8 cellular contexts compared by ENCODE assay signal in the genomic region with DNA sequence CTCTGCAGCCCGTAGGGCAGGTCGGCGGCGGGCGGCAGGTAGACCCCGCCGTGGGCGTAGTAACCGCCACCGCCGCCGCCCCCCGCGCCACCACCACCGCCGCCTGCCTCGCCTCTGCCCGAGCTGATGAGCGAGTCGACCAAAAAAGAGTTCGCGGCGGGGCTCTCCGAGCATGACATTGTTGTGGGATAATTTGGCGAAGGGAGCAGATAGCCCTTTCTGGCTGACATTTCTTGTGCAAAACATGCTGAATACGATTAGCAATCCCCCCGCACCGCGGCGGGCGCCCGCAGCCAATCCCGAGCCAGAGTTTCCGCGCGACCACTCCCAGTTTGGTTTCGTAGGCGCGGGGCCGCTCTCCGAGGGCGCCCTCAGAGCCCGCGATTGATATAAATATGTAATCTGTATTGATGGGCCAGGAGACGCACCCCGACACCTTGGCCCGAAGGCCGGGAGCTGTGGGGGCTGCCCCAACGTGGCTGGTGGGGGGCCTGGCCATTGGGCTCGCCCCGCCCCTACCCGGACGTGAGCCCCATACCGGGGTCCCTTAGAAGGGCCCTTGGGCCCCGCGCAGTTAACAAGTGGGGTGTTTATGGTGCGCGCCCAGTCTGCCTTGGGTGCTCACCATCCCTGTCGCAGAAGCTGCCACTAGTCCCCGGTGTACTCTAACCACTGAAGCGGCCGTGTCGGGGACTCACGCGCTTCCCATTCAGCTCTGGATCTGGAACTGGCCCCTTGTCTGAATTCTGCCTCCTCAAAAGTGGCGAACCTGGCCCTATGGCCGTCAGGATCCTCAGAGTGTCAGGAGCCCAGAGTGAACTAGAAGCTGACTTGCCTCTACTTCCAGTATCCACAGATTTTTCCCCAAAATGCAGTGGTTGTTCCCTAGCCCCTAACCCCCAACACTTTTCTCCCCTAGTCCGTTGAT. TPM values are rescaled to one million over a fixed set of nuclear protein-coding genes. Genes with fewer than 3 reads are reported as not detected.
DNase-seq lines count a peak whose midpoint lies in the region; ATAC-seq and TF ChIP-seq lines count a peak whose summit lies in the region.

A gene (minus strand): TSS at position 244 of the 928 bp plus-strand sequence. CDS start 14 bp downstream, at position 230.

- peak within 1 kb of the TSS; percentile 70 for H3K4me2 ChIP-seq in KMS-11

- no peaks in the 10 kb centered on the region for H3K9me3 Mint-ChIP-seq in CD4-positive, alpha-beta T cell
- no peaks in the 10 kb centered on the region for H3K9me3 Mint-ChIP-seq in activated naive CD8-positive, alpha-beta T cell treated with anti-CD3 and anti-CD28 coated beads, Interleukin-2, amount 10 ng/mL, durations not matched to agents 7 days and 5 days

- H3K27me3 Mint-ChIP-seq in CD4-positive, alpha-beta T cell = peaks cover 87% of the 10 kb centered on the region
- H3K27me3 Mint-ChIP-seq in activated naive CD8-positive, alpha-beta T cell treated with anti-CD3 and anti-CD28 coated beads, Interleukin-2, amount 10 ng/mL, durations not matched to agents 7 days and 5 days = peaks cover 67% of the 10 kb centered on the region

- peak within 1 kb of the TSS; percentile 88 for H3K9ac ChIP-seq in KMS-11

- CTCF ChIA-PET in CD4-positive, alpha-beta T cell (lab: Charles Lee) = interaction anchor here (0.9 to 2.9 kb wide), 3 partner anchors 13 to 24 kb away, joined by 3 to 10 read pairs (median 10); no protein-coding TSS in a partner anchor

- 5 to 8% methylated on average over 46 to 48 of the region's 68 CpGs for WGBS in mesodermal cell (ENCODE audit: insufficient coverage in 2 of 2), 2 experiments

- H2AFZ ChIP-seq in KMS-11 (ENCODE audit: low read depth) = peak within 1 kb of the TSS; percentile 81

- ATAC-seq in CD4-positive, alpha-beta T cell (ENCODE audit: poor library complexity) = no peak
- no peak for ATAC-seq in activated naive CD8-positive, alpha-beta T cell treated with anti-CD3 and anti-CD28 coated beads, Interleukin-2, amount 10 ng/mL, durations not matched to agents 7 days and 5 days (ENCODE audit: low read depth)
- ATAC-seq in HG03521 (IDR thresholded peaks at IDR 0.05; ENCODE audit: unreplicated experiment) (no peak), GM18873 (IDR thresholded peaks at IDR 0.05; ENCODE audit: low FRiP score, unreplicated experiment) (no peak)

- peaks cover 28% of the 10 kb centered on the region for H3K4me1 Mint-ChIP-seq in CD4-positive, alpha-beta T cell (ENCODE audit: low read depth)
- H3K4me1 Mint-ChIP-seq in activated naive CD8-positive, alpha-beta T cell treated with anti-CD3 and anti-CD28 coated beads, Interleukin-2, amount 10 ng/mL, durations not matched to agents 7 days and 5 days = peaks cover 9% of the 10 kb centered on the region

- H3K9me3 ChIP-seq in CD4-positive, alpha-beta T cell (ENCODE audit: control insufficient read depth, low read length) = peaks cover 5% of the 10 kb centered on the region
- H3K9me3 ChIP-seq in mesodermal cell (ENCODE audit: control insufficient read depth, low read length) (no peaks in the 10 kb centered on the region), uterus (no peaks in the 10 kb centered on the region)

- DNase-seq in CD4-positive, alpha-beta T cell = peak in 3 of 10 experiments; percentile 0 to 32 (median 2)
- peak; percentile 30 for DNase-seq in activated naive CD8-positive, alpha-beta T cell treated with anti-CD3 and anti-CD28 coated beads, Interleukin-2, amount 10 ng/mL, durations not matched to agents 7 days and 5 days
- DNase-seq in uterus = peak; percentile 87 to 88
- no peak for DNase-seq in KBM-7

- peak; percentile 54 to 68 for TF ChIP-seq POLR2A in uterus (IDR thresholded peaks at IDR 0.05)

- intact Hi-C loops in CD4-positive, alpha-beta T cell (cut with DNase I, micrococcal nuclease) = loop anchor here in 1 of 2 experiments (5.0 kb wide), 1 partner anchor 1222 kb away; no protein-coding TSS in a partner anchor
- intact Hi-C loops in uterus (cut with DNase I; ENCODE audit: low total_unique reads) = no loop called here

- no peaks in the 10 kb centered on the region for H3K79me2 ChIP-seq in KMS-11 (ENCODE audit: insufficient read depth, low read depth)

- POLR2A ChIA-PET in CD4-positive, alpha-beta T cell (lab: Charles Lee) = interaction anchor here (0.7 to 2.5 kb wide), 3 partner anchors 9 to 16 kb away, joined by 3 to 14 read pairs (median 4); no protein-coding TSS in a partner anchor
- POLR2A ChIA-PET in activated naive CD8-positive, alpha-beta T cell treated with anti-CD3 and anti-CD28 coated beads, Interleukin-2, amount 10 ng/mL, durations not matched to agents 7 days and 5 days (lab: Charles Lee) = interaction anchor here (0.9 kb wide), 1 partner anchor 13 kb away, joined by 3 read pairs; no protein-coding TSS in a partner anchor

- H3K27ac Mint-ChIP-seq in CD4-positive, alpha-beta T cell = no peak within 1 kb of the TSS
- H3K27ac Mint-ChIP-seq in activated naive CD8-positive, alpha-beta T cell treated with anti-CD3 and anti-CD28 coated beads, Interleukin-2, amount 10 ng/mL, durations not matched to agents 7 days and 5 days = no peak within 1 kb of the TSS

- H3K36me3 ChIP-seq in KMS-11 (ENCODE audit: insufficient read depth) = no peaks in the 10 kb centered on the region
- no peaks in the 10 kb centered on the region for H3K36me3 ChIP-seq in mesodermal cell (ENCODE audit: control insufficient read depth, insufficient read depth, low read length)
- no peaks in the 10 kb centered on the region for H3K36me3 ChIP-seq in uterus

- H3K4me3 Mint-ChIP-seq in CD4-positive, alpha-beta T cell = peak within 1 kb of the TSS; percentile 81
- peak within 1 kb of the TSS; percentile 35 for H3K4me3 Mint-ChIP-seq in activated naive CD8-positive, alpha-beta T cell treated with anti-CD3 and anti-CD28 coated beads, Interleukin-2, amount 10 ng/mL, durations not matched to agents 7 days and 5 days

- H3K36me3 Mint-ChIP-seq in CD4-positive, alpha-beta T cell (ENCODE audit: low read depth) = no peaks in the 10 kb centered on the region
- H3K36me3 Mint-ChIP-seq in activated naive CD8-positive, alpha-beta T cell treated with anti-CD3 and anti-CD28 coated beads, Interleukin-2, amount 10 ng/mL, durations not matched to agents 7 days and 5 days = no peaks in the 10 kb centered on the region

- H3K27ac ChIP-seq in CD4-positive, alpha-beta T cell (ENCODE audit: low read depth, low read length) = no peak within 1 kb of the TSS
- H3K27ac ChIP-seq in KMS-11 (peak within 1 kb of the TSS; percentile 80), mesodermal cell (ENCODE audit: low read depth, low read length, severe bottlenecking) (no peak within 1 kb of the TSS), uterus (peak within 1 kb of the TSS; percentile 94 to 96)

- H3K27me3 ChIP-seq in CD4-positive, alpha-beta T cell (ENCODE audit: control insufficient read depth, insufficient read depth, low read length) = peaks cover 95% of the 10 kb centered on the region
- H3K27me3 ChIP-seq in KMS-11 (ENCODE audit: insufficient read depth, low read depth) = peaks cover 15% of the 10 kb centered on the region; the same call in 1 of the 2 replicates
- H3K27me3 ChIP-seq in uterus = no peaks in the 10 kb centered on the region

- no peak within 1 kb of the TSS for H3K4me3 ChIP-seq in KMS-11 (IDR thresholded peaks at IDR 0.05; ENCODE audit: insufficient read depth, low read depth, low read length)
- H3K4me3 ChIP-seq in mesodermal cell (ENCODE audit: extremely low read depth, insufficient read depth, low read length, poor library complexity, severe bottlenecking) = peak within 1 kb of the TSS; percentile 26
- H3K4me3 ChIP-seq in uterus = peak within 1 kb of the TSS; percentile 58 to 66

- in situ Hi-C loops in KBM-7 (cut with MboI; ENCODE audit: low pct_unique_long_range_greater_than_20kb, low sequenced_read_pairs) = loop anchor here (25.0 kb wide), 2 partner anchors 812 to 1312 kb away; no protein-coding TSS in a partner anchor

- TF ChIP-seq CTCF in CD4-positive, alpha-beta T cell (IDR thresholded peaks at IDR 0.05) = no peak
- TF ChIP-seq CTCF in KMS-11 (conservative IDR thresholded peaks at IDR 0.05; ENCODE audit: low read depth, low read length) (no peak), uterus (IDR thresholded peaks at IDR 0.05) (no peak)

- H4K20me1 ChIP-seq in KMS-11 (ENCODE audit: insufficient read depth) = no peaks in the 10 kb centered on the region

- peaks cover 17% of the 10 kb centered on the region for H3K4me1 ChIP-seq in KMS-11 (ENCODE audit: low read depth, poor library complexity, severe bottlenecking)
- H3K4me1 ChIP-seq in mesodermal cell (ENCODE audit: control insufficient read depth, insufficient read depth, low read length, poor library complexity, severe bottlenecking) = peaks cover 3% of the 10 kb centered on the region
- no peaks in the 10 kb centered on the region for H3K4me1 ChIP-seq in uterus

RNA-seq across cellular contexts. Expression of the gene that starts here (rescaled TPM):
- total RNA-seq in CD4-positive, alpha-beta T cell = not detected
- not detected for total RNA-seq in activated naive CD8-positive, alpha-beta T cell treated with anti-CD3 and anti-CD28 coated beads, Interleukin-2, amount 10 ng/mL, durations not matched to agents 7 days and 5 days
- polyA plus RNA-seq in mesodermal cell (2013, experiment 1 of 2) = 5.6 TPM
- 6.2 TPM for polyA plus RNA-seq in mesodermal cell (2013, experiment 2 of 2)
- total RNA-seq in uterus = 100 to 1,000 TPM in 1 of 4 donors, 10 to 100 TPM in 3; 50.0 to 114 (median 69.0) TPM

Comparison
In these comparisons a context has a peak if more than half of its experiments do, and no peak if none do; other contexts are left out.
1. RNA of the gene that starts here (total RNA-seq): 50.0 to 114 TPM in uterus; not detected in CD4-positive, alpha-beta T cell and not detected in activated naive CD8-positive, alpha-beta T cell treated with anti-CD3 and anti-CD28 coated beads, Interleukin-2, amount 10 ng/mL, durations not matched to agents 7 days and 5 days; every median in the first group is over 10 times any median in the second.
2. Peak in DNase-seq in activated naive CD8-positive, alpha-beta T cell treated with anti-CD3 and anti-CD28 coated beads, Interleukin-2, amount 10 ng/mL, durations not matched to agents 7 days and 5 days; RNA of the gene not detected or under 1 TPM.
3. H3K27ac ChIP-seq: peak in KMS-11 (single experiment) and uterus (2 of 2); none in CD4-positive, alpha-beta T cell (single experiment) and mesodermal cell (single experiment).